In the genomic region with DNA sequence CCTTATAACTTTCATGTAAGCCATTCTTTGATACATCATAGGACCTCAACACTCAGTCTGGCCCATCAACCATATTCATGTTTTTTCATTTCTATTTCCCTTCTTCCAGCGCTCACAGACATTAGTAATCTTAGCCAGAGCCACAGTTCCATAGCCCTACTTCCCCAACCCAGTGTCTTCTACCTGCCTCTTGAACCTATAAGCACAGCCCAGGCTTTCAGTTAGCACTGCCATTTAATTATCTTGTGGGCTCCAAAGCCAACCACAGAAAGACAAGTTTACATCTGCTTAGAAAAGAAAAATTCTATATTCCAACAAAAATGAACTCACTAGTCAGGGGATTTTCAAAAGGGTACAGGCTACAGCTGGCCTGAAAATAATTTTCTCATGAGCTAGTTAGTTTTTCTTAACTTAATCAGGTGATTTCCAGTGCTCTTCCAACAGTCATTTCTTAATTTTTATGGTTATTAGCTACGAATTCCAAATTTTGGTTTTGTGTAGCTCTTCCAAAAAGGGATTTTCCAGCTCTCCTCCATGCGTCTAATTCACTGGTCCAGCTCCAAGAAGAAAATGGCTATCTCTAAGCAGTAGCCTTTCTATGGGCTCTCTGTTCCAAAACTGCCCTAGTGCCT, we compare ENCODE assay signal across 16 cellular contexts. TPM values are rescaled to one million over a fixed set of nuclear protein-coding genes. Genes with fewer than 3 reads are reported as not detected.
"Had no signal": no experiment of that assay in that cellular context is flagged by ENCODE, and none has a peak within 500 bp of the region (broad histone marks: within the 10 kb centered on the region; RNA-seq: fewer than 3 reads in every experiment).

No MANE protein-coding gene starts in this region.

- H3K27me3 Mint-ChIP-seq: activated naive CD8-positive, alpha-beta T cell treated with anti-CD3 and anti-CD28 coated beads, Interleukin-2, amount 10 ng/mL, durations not matched to agents 7 days and 5 days had no signal

- H3K9me3 Mint-ChIP-seq: activated naive CD8-positive, alpha-beta T cell treated with anti-CD3 and anti-CD28 coated beads, Interleukin-2, amount 10 ng/mL, durations not matched to agents 7 days and 5 days; effector memory CD8-positive, alpha-beta T cell had no signal

- H3K4me3 Mint-ChIP-seq: activated naive CD8-positive, alpha-beta T cell treated with anti-CD3 and anti-CD28 coated beads, Interleukin-2, amount 10 ng/mL, durations not matched to agents 7 days and 5 days; effector memory CD8-positive, alpha-beta T cell had no signal

- DNase-seq: activated naive CD8-positive, alpha-beta T cell treated with anti-CD3 and anti-CD28 coated beads, Interleukin-2, amount 10 ng/mL, durations not matched to agents 7 days and 5 days; anterior cingulate cortex; cerebellar nuclear complex; dermis blood vessel endothelial cell; effector memory CD8-positive, alpha-beta T cell; erythroblast; gastrocnemius medialis; left colon; lower lobe of right lung; stomach; testis; upper lobe of left lung had no signal

- H3K27ac Mint-ChIP-seq: activated naive CD8-positive, alpha-beta T cell treated with anti-CD3 and anti-CD28 coated beads, Interleukin-2, amount 10 ng/mL, durations not matched to agents 7 days and 5 days; effector memory CD8-positive, alpha-beta T cell had no signal

- ATAC-seq: activated CD4-positive, CD25-positive, alpha-beta regulatory T cell treated with anti-CD3 and anti-CD28 coated beads, Interleukin-2, amount 50 U/mL, for 24 hours; effector memory CD8-positive, alpha-beta T cell; gastrocnemius medialis; left colon; lower lobe of right lung; sciatic nerve had no signal

RNA-seq across cellular contexts. Expression of a gene that starts 13.7 kb away (rescaled TPM):
- total RNA-seq: SJSA1 had no signal

RNA-seq across cellular contexts. Expression of a gene that starts 52.6 kb away (rescaled TPM):
- total RNA-seq: activated naive CD8-positive, alpha-beta T cell treated with anti-CD3 and anti-CD28 coated beads, Interleukin-2, amount 10 ng/mL, durations not matched to agents 7 days and 5 days; gastrocnemius medialis; lower lobe of right lung; osteoblast; SJSA1; upper lobe of left lung had no signal
